In genomic region chr1:10835423-10836421, GRCh38 we compare ENCODE assay signal across 8 cellular contexts. TPM values are rescaled to one million over a fixed set of nuclear protein-coding genes. Genes with fewer than 3 reads are reported as not detected.
A peak's percentile ranks its signal among the peaks of the same experiment; 100 is the strongest.
DNase-seq lines count a peak whose midpoint lies in the region; ATAC-seq, FAIRE-seq and TF ChIP-seq lines count a peak whose summit lies in the region.

No MANE protein-coding gene starts in this region.

- no peaks in the 10 kb centered on the region for H3K9me3 ChIP-seq in NT2/D1 (ENCODE audit: insufficient read depth, low read length)

- no peak for ATAC-seq in HG02642 (IDR thresholded peaks at IDR 0.05; ENCODE audit: poor library complexity, unreplicated experiment)
- ATAC-seq in GM18511 (IDR thresholded peaks at IDR 0.05; ENCODE audit: unreplicated experiment), result no peak

- no peaks in the 10 kb centered on the region for H3K9me3 Mint-ChIP-seq in type B pancreatic cell

- H3K4me1 ChIP-seq in NT2/D1 (ENCODE audit: insufficient read depth, insufficient read length), result peaks cover 21% of the 10 kb centered on the region

- peak; percentile 68 for FAIRE-seq in HTR-8/SVneo (lab: Jason Lieb, UNC)

- H3K4me3 Mint-ChIP-seq in type B pancreatic cell, result no peak overlapping the region

- DNase-seq in AG08396 (ENCODE audit: low spot score) (peak; percentile 63), HTR-8/SVneo (ENCODE audit: insufficient read length, low spot score) (peak; percentile 63), NT2/D1 (ENCODE audit: low read depth, low spot score) (peak; percentile 83), glomerular visceral epithelial cell (ENCODE audit: extremely low spot score) (peak; percentile 19), type B pancreatic cell (ENCODE audit: extremely low spot score, unreplicated experiment) (peak; percentile 82), posterior vena cava (ENCODE audit: low spot score) (no peak)

- peaks cover 27% of the 10 kb centered on the region for H3K27me3 Mint-ChIP-seq in type B pancreatic cell

- intact Hi-C loops in posterior vena cava (cut with DNase I), result no loop called here

- no peaks in the 10 kb centered on the region for H3K36me3 ChIP-seq in NT2/D1 (ENCODE audit: insufficient read depth, insufficient read length, low read length)

- no peaks in the 10 kb centered on the region for H3K27me3 ChIP-seq in NT2/D1 (ENCODE audit: insufficient read depth, insufficient read length)

- no peaks in the 10 kb centered on the region for H3K36me3 Mint-ChIP-seq in type B pancreatic cell

- peak; percentile 21 for TF ChIP-seq CTCF in type B pancreatic cell (conservative IDR thresholded peaks at IDR 0.05)

- no peak overlapping the region for H3K27ac Mint-ChIP-seq in type B pancreatic cell

- peaks cover 17% of the 10 kb centered on the region for H3K4me1 Mint-ChIP-seq in type B pancreatic cell (ENCODE audit: unreplicated experiment)

- H3K4me3 ChIP-seq in NT2/D1 (ENCODE audit: insufficient read length, low read depth), result no peak overlapping the region

- no peak overlapping the region for H3K9ac ChIP-seq in NT2/D1 (ENCODE audit: insufficient read length, low read depth)

RNA-seq across cellular contexts. Expression of gene CASZ1, which starts 39.3 kb away (rescaled TPM):
- total RNA-seq in type B pancreatic cell (ENCODE audit: low replicate concordance), result 15.7 and 37.5 TPM in 2 replicates
- total RNA-seq in posterior vena cava, result 10 to 100 TPM; 18.4 to 21.5 TPM
